In genomic region chr16:27922433-27922832, GRCh38 we compare ENCODE assay signal across 17 cellular contexts.
DNase-seq lines count a peak whose midpoint lies in the region; ATAC-seq, FAIRE-seq and TF ChIP-seq lines count a peak whose summit lies in the region.
"Had no signal": no experiment of that assay in that cellular context is flagged by ENCODE, and none has a peak within 500 bp of the region (broad histone marks: within the 10 kb centered on the region; RNA-seq: fewer than 3 reads in every experiment).

No MANE protein-coding gene starts in this region.

- H3K4me3 ChIP-seq in HepG2 (replicated peaks in 1 of 3; ENCODE audit: insufficient read depth in 1 of 3, low read depth in 2 of 3, low read length in 3 of 3) (no peak overlapping the region), right lobe of liver (no peak overlapping the region), prostate gland (no peak overlapping the region)

- H3K36me3 ChIP-seq in HepG2 (replicated peaks in 1 of 2; ENCODE audit: control insufficient read depth in 1 of 2, insufficient read depth in 2 of 2, low read length in 2 of 2) (no peaks in the 10 kb centered on the region), right lobe of liver (no peaks in the 10 kb centered on the region), prostate gland (no peaks in the 10 kb centered on the region)

- CTCF ChIA-PET in HepG2 (lab: Yijun Ruan, JAX; ENCODE audit: low intra/inter-chr PET ratio, low total read pairs), result no interaction called here

- no peak for FAIRE-seq in HepG2 (lab: Jason Lieb, UNC)
- FAIRE-seq: H1 had no signal

- POLR2A ChIA-PET in HepG2 (lab: Yijun Ruan, JAX), result no interaction called here

- no peak for DNase-seq in HepG2 (ENCODE audit: low spot score)
- no peak for DNase-seq in right lobe of liver
- peak; percentile 48 for DNase-seq in iPS-NIHi7 (ENCODE audit: extremely low spot score)
- no peak for DNase-seq in prostate gland (ENCODE audit: low spot score)
- no peak for DNase-seq in effector CD8-positive, alpha-beta T cell (lab: John Stamatoyannopoulos, UW)
- DNase-seq: CD4-positive, CD25-positive, alpha-beta regulatory T cell; DMS53; IMR-90; NCI-H187; NCI-H226; NCI-H526 treated with DMSO at 0.1 percent for 48 hours; NK-92 treated with Interleukin-12 subunit alpha and Interleukin-12 subunit beta, amount 100 ng/mL, for 24 hours; SIG-M5 had no signal

- no peak overlapping the region for H3K27ac ChIP-seq in HepG2 (ENCODE audit: extremely low read length, insufficient read depth, low read length)
- no peak overlapping the region for H3K27ac ChIP-seq in right lobe of liver
- H3K27ac ChIP-seq in prostate gland, result no peak overlapping the region

- H3K9me3 ChIP-seq in HepG2 (ENCODE audit: low read length), result no peaks in the 10 kb centered on the region
- H3K9me3 ChIP-seq in right lobe of liver, result no peaks in the 10 kb centered on the region
- no peaks in the 10 kb centered on the region for H3K9me3 ChIP-seq in prostate gland
- H3K9me3 ChIP-seq: Caco-2 had no signal

- intact Hi-C loops in HepG2 (cut with micrococcal nuclease; ENCODE audit: unreplicated experiment), result no loop called here
- intact Hi-C loops in right lobe of liver (cut with DNase I), result no loop called here
- intact Hi-C loops in prostate gland (cut with DNase I), result no loop called here

- TF ChIP-seq POLR2A in HepG2 (IDR thresholded peaks at IDR 0.05; ENCODE audit: insufficient read depth in 1 of 2, low read depth in 2 of 2, low read length in 2 of 2), result no peak
- TF ChIP-seq POLR2A in right lobe of liver (IDR thresholded peaks at IDR 0.05), result no peak
- TF ChIP-seq POLR2A in prostate gland (IDR thresholded peaks at IDR 0.05), result no peak

- TF ChIP-seq RAD21 in HepG2 (CRISPR knock-in tag; IDR thresholded peaks at IDR 0.05), result no peak

- H3K4me2 ChIP-seq in HepG2 (ENCODE audit: low read depth, low read length), result no peak overlapping the region

- no peaks in the 10 kb centered on the region for H3K4me1 ChIP-seq in HepG2 (ENCODE audit: insufficient read depth, low read length)
- no peaks in the 10 kb centered on the region for H3K4me1 ChIP-seq in right lobe of liver
- no peaks in the 10 kb centered on the region for H3K4me1 ChIP-seq in prostate gland (replicated peaks)
- H3K4me1 ChIP-seq: Caco-2 had no signal

- no peak overlapping the region for H2AFZ ChIP-seq in HepG2 (ENCODE audit: low read length)

- H3K9ac ChIP-seq in HepG2 (ENCODE audit: insufficient read depth, low read depth, low read length), result no peak overlapping the region

- H3K27me3 ChIP-seq in HepG2 (ENCODE audit: control insufficient read depth in 1 of 2, insufficient read depth in 2 of 2, low read length in 2 of 2) (peaks cover 2 to 16% of the 10 kb centered on the region in 2 experiments; a peak in 2 of 5 replicates), right lobe of liver (no peaks in the 10 kb centered on the region), prostate gland (replicated peaks; ENCODE audit: insufficient read depth) (no peaks in the 10 kb centered on the region)

- in situ Hi-C loops in HepG2 (cut with HindIII; ENCODE audit: extremely low pct_ligation_motif_present, low pct_unique_long_range_greater_than_20kb), result no loop called here

- no peaks in the 10 kb centered on the region for H3K79me2 ChIP-seq in HepG2 (ENCODE audit: insufficient read depth, low read length)

- H4K20me1 ChIP-seq in HepG2 (ENCODE audit: insufficient read depth, low read length), result no peaks in the 10 kb centered on the region; the same call in 1 of the 2 replicates

- ATAC-seq in HepG2 (no peak), right lobe of liver (no peak), HG02678 (IDR thresholded peaks at IDR 0.05; ENCODE audit: unreplicated experiment) (no peak)

- no TSS peak for BruUV-seq in HepG2 (replicated peaks; lab: Mats Ljungman, UMichigan)

- TF ChIP-seq CTCF in HepG2 (CRISPR knock-in tag; IDR thresholded peaks at IDR 0.05) (no peak), right lobe of liver (IDR thresholded peaks at IDR 0.05) (no peak), prostate gland (IDR thresholded peaks at IDR 0.05) (no peak)

- WGBS in HepG2 (ENCODE audit: low lambda C conversion rate), result 20% methylated on average over 6 of the region's 6 CpGs
- WGBS in right lobe of liver (ENCODE audit: insufficient coverage, low coverage, low lambda C conversion rate, missing lambda C conversion rate), result 29% methylated on average over 3 of the region's 6 CpGs
- 60% methylated on average over 6 of the region's 6 CpGs for WGBS in prostate gland

- TF ChIP-seq EP300 in HepG2 (IDR thresholded peaks at IDR 0.05; ENCODE audit: low read depth in 2 of 2, low read length in 2 of 2), result no peak
- no peak for TF ChIP-seq EP300 in HepG2 (CRISPR knock-in tag; IDR thresholded peaks at IDR 0.05; ENCODE audit: borderline replicate concordance)

TF ChIP-seq in HepG2, 621 proteins besides CTCF, POLR2A, EP300 and RAD21 (continues in another document):
- TF ChIP-seq BRF2 (CRISPR knock-in tag; IDR thresholded peaks at IDR 0.05) (no peak), MIER2 (CRISPR knock-in tag; IDR thresholded peaks at IDR 0.05) (peak; percentile 93), REST (IDR thresholded peaks at IDR 0.05; ENCODE audit: borderline replicate concordance in 1 of 2, low read depth in 1 of 2, low read length in 2 of 2) (peak; percentile 44 to 92)

TF ChIP-seq in PFSK-1, 5 proteins besides CTCF, POLR2A, EP300 and RAD21:
- TF ChIP-seq SIN3A (IDR thresholded peaks at IDR 0.05; ENCODE audit: borderline replicate concordance, insufficient read depth, low read length) (no peak), REST (IDR thresholded peaks at IDR 0.05; ENCODE audit: insufficient read depth in 1 of 2, low read depth in 2 of 2, low read length in 2 of 2) (peak; percentile 51 to 92; a peak in 3 of 4 replicates), FOXP2 (optimal IDR thresholded peaks at IDR 0.05; ENCODE audit: borderline replicate concordance, extremely low read depth, extremely low read length, insufficient read depth) (no peak), POLR2AphosphoS5 (IDR thresholded peaks at IDR 0.05; ENCODE audit: low read depth, low read length) (no peak), TAF1 (IDR thresholded peaks at IDR 0.05; ENCODE audit: borderline replicate concordance, insufficient read depth, low read length) (no peak)
